ENCODE assay signal across 14 cellular contexts in the genomic region with DNA sequence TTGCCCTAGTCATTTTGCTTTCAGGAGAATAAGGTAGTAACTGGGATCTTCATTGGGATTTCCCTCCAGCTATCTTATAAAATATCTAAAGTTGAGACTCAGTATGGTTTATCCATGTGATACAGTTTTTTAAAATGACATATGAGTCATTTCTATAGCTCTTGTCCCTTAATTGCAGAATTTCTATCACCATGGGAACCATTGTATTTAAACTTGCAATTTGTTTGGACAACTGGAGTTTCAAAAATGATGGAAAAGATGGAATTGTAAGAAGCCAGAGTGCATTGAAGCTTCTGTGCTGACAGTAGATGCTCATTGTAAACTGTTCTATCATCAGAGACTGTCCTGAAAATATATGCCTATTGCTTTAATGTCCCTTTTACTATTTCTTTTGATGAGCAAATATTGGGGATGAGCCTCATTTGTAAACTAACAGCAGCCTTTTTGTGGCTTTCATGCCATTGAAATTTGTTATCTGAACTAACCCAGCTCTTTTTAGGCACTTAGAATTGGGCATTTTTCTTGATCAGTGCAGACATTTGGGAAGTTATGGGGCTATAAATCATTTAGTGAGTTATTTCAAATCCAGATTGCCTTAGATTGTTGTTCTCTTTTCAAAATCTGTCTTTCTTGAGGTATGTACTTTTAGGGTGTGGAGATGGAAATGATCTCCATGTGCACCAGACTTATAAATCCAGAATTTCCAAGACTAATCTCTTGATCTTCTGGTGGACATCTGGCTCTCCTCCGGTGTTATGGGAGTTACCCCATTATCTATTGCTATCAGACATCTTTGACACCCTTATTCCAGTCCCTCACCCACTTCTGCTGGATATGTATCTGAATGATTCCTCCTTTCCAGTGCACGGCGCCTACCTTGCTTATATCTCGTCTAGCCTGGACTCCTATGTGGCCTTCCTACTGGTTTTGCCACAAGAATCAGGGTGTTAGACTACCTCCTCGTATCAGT.
"Had no signal": no experiment of that assay in that cellular context is flagged by ENCODE, and none has a peak within 500 bp of the region (broad histone marks: within the 10 kb centered on the region; RNA-seq: fewer than 3 reads in every experiment).

No MANE protein-coding gene starts in this region.

- H3K4me3 ChIP-seq: heart left ventricle, psoas muscle, right lobe of liver, spleen, upper lobe of left lung had no signal

- H3K27me3 ChIP-seq: brain microvascular endothelial cell, heart left ventricle, right lobe of liver, spleen, upper lobe of left lung had no signal

- DNase-seq: activated CD4-positive, alpha-beta T cell treated with anti-CD3 and anti-CD28 coated beads, Interleukin-2, amount 50 U/mL, for 48 hours; activated effector memory CD4-positive, alpha-beta T cell treated with anti-CD3 and anti-CD28 coated beads, Interleukin-2, amount 50 U/mL, for 16 hours; activated T-cell treated with anti-CD3 and anti-CD28 coated beads, Interleukin-2, amount 50 U/mL, for 4 hours; amygdala; brain microvascular endothelial cell; foreskin fibroblast; heart left ventricle; nucleus accumbens; psoas muscle; right lobe of liver; spleen; stimulated activated CD4-positive, alpha-beta T cell treated with anti-CD3 and anti-CD28 coated beads, Interleukin-2, amount 100 ng/mL, for 24 hours; stimulated activated naive CD4-positive, alpha-beta T cell; upper lobe of left lung had no signal
